ENCODE assay signal across 7 cellular contexts in the genomic region with DNA sequence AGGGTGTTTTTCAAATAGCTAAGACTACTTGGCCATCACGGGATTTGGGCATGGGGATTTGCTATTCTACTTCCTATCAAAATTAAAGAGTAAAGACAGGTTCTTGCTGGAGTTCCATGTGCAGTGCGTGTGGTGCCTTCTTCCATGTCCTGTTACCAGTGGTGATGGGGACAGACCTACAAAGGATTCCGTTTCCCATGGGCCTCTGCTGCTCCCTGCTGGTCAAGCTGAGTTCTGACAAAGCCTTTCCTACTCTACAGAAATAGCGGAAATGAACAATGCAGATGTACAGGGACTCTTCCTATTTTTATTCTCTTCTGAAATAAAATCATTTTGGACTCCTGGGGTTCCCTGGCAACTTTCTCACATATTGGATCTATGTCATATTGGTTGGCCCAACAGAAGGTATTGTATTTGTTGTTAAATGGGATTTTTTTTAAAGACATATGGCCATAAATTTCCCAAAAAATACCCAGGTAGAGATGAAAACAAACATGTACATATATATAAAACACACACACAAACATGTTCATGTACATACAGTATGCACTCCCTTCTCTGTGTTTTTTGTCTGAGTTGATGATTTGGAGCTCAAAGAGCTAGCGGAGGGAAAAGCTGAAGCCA.
DNase-seq lines count a peak whose midpoint lies in the region; ATAC-seq and TF ChIP-seq lines count a peak whose summit lies in the region.

No MANE protein-coding gene starts in this region.

- H3K4me3 ChIP-seq in adipocyte (ENCODE audit: low read length) (no peak overlapping the region), heart right ventricle (no peak overlapping the region)

- peak; percentile 63 for DNase-seq in NCI-H1105 treated with DMSO at 0.1 percent for 48 hours (lab: John Stamatoyannopoulos, UW)
- peak; percentile 79 for DNase-seq in SW480 (ENCODE audit: low spot score)
- DNase-seq in adipocyte (ENCODE audit: low read depth), result peak; percentile 89
- DNase-seq in heart right ventricle, result peak; percentile 72 to 74
- peak; percentile 81 for DNase-seq in sciatic nerve (ENCODE audit: low spot score)

- WGBS in heart right ventricle, 2 donors, result 30 to 38% methylated on average over 5 of the region's 5 CpGs

- peaks cover 6% of the 10 kb centered on the region for H3K36me3 ChIP-seq in adipocyte (ENCODE audit: control insufficient read depth, insufficient read depth, low read length, severe bottlenecking)
- peaks cover 0 to 76% (median 16%) of the 10 kb centered on the region in 9 donors for H3K36me3 ChIP-seq in heart right ventricle

- H3K4me1 ChIP-seq in adipocyte (ENCODE audit: control insufficient read depth, insufficient read depth, low read length) (peaks cover 16% of the 10 kb centered on the region), heart right ventricle (peaks cover 0 to 22% (median 8%) of the 10 kb centered on the region in 9 donors)

- H3K27me3 ChIP-seq in adipocyte (replicated peaks; ENCODE audit: control insufficient read depth, insufficient read depth, low read length) (no peaks in the 10 kb centered on the region), heart right ventricle (no peaks in the 10 kb centered on the region)

- intact Hi-C loops in heart right ventricle (cut with DNase I), result loop anchor here (2.0 to 10.0 kb wide), 7 partner anchors 168 to 698 kb away; a partner anchor contains a TSS
- intact Hi-C loops in sciatic nerve (cut with DNase I), result no loop called here

- peak; percentile 83 for ATAC-seq in GM18498 (IDR thresholded peaks at IDR 0.05; ENCODE audit: unreplicated experiment)
- peak; percentile 86 for ATAC-seq in HG02759 (IDR thresholded peaks at IDR 0.05; ENCODE audit: unreplicated experiment)
- ATAC-seq in heart right ventricle, result peak; percentile 65 to 90 (median 84)
- peak; percentile 82 for ATAC-seq in sciatic nerve

- no peaks in the 10 kb centered on the region for H3K9me3 ChIP-seq in adipocyte (ENCODE audit: control insufficient read depth, low read length)
- no peaks in the 10 kb centered on the region for H3K9me3 ChIP-seq in heart right ventricle

- H3K27ac ChIP-seq in heart right ventricle, result peak overlapping the region in 1 of 10 donors; percentile 48

- H3K9ac ChIP-seq in adipocyte (ENCODE audit: low read length), result no peak overlapping the region

- TF ChIP-seq CTCF in heart right ventricle (IDR thresholded peaks at IDR 0.05), result peak; percentile 71 to 90 (median 89)
